In the genomic region with DNA sequence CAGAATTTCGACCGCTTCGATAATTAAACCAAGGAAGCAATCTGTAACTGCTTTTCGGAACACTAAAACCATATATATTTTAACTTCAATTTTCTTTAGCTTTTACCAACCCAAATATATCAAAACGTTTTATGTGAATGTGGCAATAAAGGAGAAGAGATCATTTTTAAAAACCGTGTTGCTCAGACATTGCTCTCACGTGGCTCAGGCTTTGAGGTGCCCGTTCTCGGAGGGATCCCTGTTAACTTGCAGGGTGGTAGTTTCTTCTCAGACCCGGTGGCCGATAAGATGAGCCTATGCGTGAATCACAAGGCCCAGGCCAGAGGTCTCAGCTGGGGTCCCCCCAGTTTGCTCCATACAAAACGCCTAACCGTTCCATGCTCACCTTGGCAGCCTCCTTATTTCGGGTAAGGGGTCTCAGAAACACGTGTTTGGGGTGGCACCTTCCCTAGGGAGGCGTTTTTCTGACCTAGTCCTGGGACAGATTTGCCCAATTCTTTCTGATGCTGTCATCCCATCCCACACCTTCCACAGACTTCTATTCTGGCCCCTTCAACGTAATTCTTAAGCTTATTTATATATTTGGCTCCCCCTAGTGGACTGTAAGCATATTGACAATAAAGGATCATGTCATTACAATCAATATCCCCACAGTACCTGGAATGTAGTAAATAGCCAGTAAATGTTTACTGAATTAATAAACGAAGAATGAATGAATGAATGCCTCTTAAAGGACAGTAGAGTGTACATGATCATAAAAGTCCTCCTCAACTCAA, we compare ENCODE assay signal across 1 cellular context.
TF ChIP-seq lines count a peak whose summit lies in the region.

No MANE protein-coding gene starts in this region.

TF ChIP-seq in HEK293, 187 proteins besides CTCF, POLR2A, EP300 and RAD21 (continued from another document):
- no peak for TF ChIP-seq ZNF48 (tag by site-specific recombination; IDR thresholded peaks at IDR 0.05)
- 0 out of 2 replicates have a peak, but pooled peaks have one; percentile 31 for TF ChIP-seq EGR2 (tag by site-specific recombination; IDR thresholded peaks at IDR 0.05; ENCODE audit: low read depth)
- peak; percentile 44 for TF ChIP-seq ZNF366 (tag by site-specific recombination; conservative IDR thresholded peaks at IDR 0.05)
- TF ChIP-seq, protein P1, sequence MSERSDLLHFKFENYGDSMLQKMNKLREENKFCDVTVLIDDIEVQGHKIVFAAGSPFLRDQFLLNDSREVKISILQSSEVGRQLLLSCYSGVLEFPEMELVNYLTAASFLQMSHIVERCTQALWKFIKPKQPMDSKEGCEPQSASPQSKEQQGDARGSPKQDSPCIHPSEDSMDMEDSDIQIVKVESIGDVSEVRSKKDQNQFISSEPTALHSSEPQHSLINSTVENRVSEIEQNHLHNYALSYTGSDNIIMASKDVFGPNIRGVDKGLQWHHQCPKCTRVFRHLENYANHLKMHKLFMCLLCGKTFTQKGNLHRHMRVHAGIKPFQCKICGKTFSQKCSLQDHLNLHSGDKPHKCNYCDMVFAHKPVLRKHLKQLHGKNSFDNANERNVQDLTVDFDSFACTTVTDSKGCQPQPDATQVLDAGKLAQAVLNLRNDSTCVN (tag by site-specific recombination; optimal IDR thresholded peaks at IDR 0.05), result no peak
- TF ChIP-seq ZNF692 (tag by site-specific recombination; IDR thresholded peaks at IDR 0.05), result 0 out of 2 replicates have a peak, but pooled peaks have one; percentile 19
- peak; percentile 20; the same call in 1 of the 2 replicates for TF ChIP-seq IKZF3 (tag by site-specific recombination; IDR thresholded peaks at IDR 0.05)
- TF ChIP-seq ZNF521 (tag by site-specific recombination; IDR thresholded peaks at IDR 0.05), result no peak
- TF ChIP-seq ZFP3 (tag by site-specific recombination; IDR thresholded peaks at IDR 0.05; ENCODE audit: low read depth), result no peak
- TF ChIP-seq, protein P2, sequence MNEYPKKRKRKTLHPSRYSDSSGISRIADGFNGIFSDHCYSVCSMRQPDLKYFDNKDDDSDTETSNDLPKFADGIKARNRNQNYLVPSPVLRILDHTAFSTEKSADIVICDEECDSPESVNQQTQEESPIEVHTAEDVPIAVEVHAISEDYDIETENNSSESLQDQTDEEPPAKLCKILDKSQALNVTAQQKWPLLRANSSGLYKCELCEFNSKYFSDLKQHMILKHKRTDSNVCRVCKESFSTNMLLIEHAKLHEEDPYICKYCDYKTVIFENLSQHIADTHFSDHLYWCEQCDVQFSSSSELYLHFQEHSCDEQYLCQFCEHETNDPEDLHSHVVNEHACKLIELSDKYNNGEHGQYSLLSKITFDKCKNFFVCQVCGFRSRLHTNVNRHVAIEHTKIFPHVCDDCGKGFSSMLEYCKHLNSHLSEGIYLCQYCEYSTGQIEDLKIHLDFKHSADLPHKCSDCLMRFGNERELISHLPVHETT (tag by site-specific recombination; IDR thresholded peaks at IDR 0.05), result no peak
- TF ChIP-seq ZNF214 (tag by site-specific recombination; IDR thresholded peaks at IDR 0.05; ENCODE audit: borderline replicate concordance), result no peak
- no peak for TF ChIP-seq ZBTB21 (tag by site-specific recombination; IDR thresholded peaks at IDR 0.05)
- peak; percentile 88 for TF ChIP-seq ZNF654 (tag by site-specific recombination; IDR thresholded peaks at IDR 0.05; ENCODE audit: low read depth)
- TF ChIP-seq ZBTB17 (tag by site-specific recombination; IDR thresholded peaks at IDR 0.05), result 0 out of 2 replicates have a peak, but pooled peaks have one; percentile 3
- TF ChIP-seq ZNF561 (tag by site-specific recombination; IDR thresholded peaks at IDR 0.05; ENCODE audit: borderline replicate concordance), result no peak
- TF ChIP-seq ZNF600 (tag by site-specific recombination; IDR thresholded peaks at IDR 0.05), result peak; percentile 24; the same call in 1 of the 2 replicates
- peak; percentile 64 for TF ChIP-seq ZNF335 (tag by site-specific recombination; conservative IDR thresholded peaks at IDR 0.05)
- TF ChIP-seq, protein P3, sequence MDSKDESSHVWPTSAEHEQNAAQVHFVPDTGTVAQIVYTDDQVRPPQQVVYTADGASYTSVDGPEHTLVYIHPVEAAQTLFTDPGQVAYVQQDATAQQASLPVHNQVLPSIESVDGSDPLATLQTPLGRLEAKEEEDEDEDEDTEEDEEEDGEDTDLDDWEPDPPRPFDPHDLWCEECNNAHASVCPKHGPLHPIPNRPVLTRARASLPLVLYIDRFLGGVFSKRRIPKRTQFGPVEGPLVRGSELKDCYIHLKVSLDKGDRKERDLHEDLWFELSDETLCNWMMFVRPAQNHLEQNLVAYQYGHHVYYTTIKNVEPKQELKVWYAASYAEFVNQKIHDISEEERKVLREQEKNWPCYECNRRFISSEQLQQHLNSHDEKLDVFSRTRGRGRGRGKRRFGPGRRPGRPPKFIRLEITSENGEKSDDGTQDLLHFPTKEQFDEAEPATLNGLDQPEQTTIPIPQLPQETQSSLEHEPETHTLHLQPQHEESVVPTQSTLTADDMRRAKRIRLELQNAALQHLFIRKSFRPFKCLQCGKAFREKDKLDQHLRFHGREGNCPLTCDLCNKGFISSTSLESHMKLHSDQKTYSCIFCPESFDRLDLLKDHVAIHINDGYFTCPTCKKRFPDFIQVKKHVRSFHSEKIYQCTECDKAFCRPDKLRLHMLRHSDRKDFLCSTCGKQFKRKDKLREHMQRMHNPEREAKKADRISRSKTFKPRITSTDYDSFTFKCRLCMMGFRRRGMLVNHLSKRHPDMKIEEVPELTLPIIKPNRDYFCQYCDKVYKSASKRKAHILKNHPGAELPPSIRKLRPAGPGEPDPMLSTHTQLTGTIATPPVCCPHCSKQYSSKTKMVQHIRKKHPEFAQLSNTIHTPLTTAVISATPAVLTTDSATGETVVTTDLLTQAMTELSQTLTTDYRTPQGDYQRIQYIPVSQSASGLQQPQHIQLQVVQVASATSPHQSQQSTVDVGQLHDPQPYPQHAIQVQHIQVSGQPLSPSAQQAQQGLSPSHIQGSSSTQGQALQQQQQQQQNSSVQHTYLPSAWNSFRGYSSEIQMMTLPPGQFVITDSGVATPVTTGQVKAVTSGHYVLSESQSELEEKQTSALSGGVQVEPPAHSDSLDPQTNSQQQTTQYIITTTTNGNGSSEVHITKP (tag by site-specific recombination; IDR thresholded peaks at IDR 0.05), result peak; percentile 41; the same call in 1 of the 2 replicates
- TF ChIP-seq ZFHX2 (tag by site-specific recombination; conservative IDR thresholded peaks at IDR 0.05), result 0 out of 2 replicates have a peak, but pooled peaks have one; percentile 13
- TF ChIP-seq ZNF76 (tag by site-specific recombination; IDR thresholded peaks at IDR 0.05; ENCODE audit: borderline replicate concordance, low read depth), result no peak
- TF ChIP-seq, protein P4, sequence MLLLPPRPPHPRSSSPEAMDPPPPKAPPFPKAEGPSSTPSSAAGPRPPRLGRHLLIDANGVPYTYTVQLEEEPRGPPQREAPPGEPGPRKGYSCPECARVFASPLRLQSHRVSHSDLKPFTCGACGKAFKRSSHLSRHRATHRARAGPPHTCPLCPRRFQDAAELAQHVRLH (tag by site-specific recombination; IDR thresholded peaks at IDR 0.05), result no peak
- TF ChIP-seq, protein P5, sequence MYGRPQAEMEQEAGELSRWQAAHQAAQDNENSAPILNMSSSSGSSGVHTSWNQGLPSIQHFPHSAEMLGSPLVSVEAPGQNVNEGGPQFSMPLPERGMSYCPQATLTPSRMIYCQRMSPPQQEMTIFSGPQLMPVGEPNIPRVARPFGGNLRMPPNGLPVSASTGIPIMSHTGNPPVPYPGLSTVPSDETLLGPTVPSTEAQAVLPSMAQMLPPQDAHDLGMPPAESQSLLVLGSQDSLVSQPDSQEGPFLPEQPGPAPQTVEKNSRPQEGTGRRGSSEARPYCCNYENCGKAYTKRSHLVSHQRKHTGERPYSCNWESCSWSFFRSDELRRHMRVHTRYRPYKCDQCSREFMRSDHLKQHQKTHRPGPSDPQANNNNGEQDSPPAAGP (tag by site-specific recombination; IDR thresholded peaks at IDR 0.05), result no peak
- TF ChIP-seq, protein P6, sequence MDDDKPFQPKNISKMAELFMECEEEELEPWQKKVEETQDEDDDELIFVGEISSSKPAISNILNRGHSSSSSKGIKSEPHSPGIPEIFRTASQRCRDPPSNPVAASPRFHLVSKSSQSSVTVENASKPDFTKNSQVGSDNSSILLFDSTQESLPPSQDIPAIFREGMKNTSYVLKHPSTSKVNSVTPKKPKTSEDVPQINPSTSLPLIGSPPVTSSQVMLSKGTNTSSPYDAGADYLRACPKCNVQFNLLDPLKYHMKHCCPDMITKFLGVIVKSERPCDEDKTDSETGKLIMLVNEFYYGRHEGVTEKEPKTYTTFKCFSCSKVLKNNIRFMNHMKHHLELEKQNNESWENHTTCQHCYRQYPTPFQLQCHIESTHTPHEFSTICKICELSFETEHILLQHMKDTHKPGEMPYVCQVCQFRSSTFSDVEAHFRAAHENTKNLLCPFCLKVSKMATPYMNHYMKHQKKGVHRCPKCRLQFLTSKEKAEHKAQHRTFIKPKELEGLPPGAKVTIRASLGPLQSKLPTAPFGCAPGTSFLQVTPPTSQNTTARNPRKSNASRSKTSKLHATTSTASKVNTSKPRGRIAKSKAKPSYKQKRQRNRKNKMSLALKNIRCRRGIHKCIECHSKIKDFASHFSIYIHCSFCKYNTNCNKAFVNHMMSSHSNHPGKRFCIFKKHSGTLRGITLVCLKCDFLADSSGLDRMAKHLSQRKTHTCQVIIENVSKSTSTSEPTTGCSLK (tag by site-specific recombination; IDR thresholded peaks at IDR 0.05), result no peak
- no peak for TF ChIP-seq ZNF544 (tag by site-specific recombination; IDR thresholded peaks at IDR 0.05)
- TF ChIP-seq ZNF202 (tag by site-specific recombination; IDR thresholded peaks at IDR 0.05; ENCODE audit: borderline replicate concordance), result no peak
- TF ChIP-seq ZNF433 (tag by site-specific recombination; IDR thresholded peaks at IDR 0.05; ENCODE audit: low read depth), result no peak
- peak; percentile 38; the same call in 1 of the 2 replicates for TF ChIP-seq ZEB2 (tag by site-specific recombination; IDR thresholded peaks at IDR 0.05)
TF ChIP-seq in HEK293: peak in this region for 14.
